17 cellular contexts compared by ENCODE assay signal in genomic region chr11:130476200-130476921, GRCh38. TPM values are rescaled to one million over a fixed set of nuclear protein-coding genes. Genes with fewer than 3 reads are reported as not detected.
DNase-seq lines count a peak whose midpoint lies in the region; ATAC-seq lines count a peak whose summit lies in the region.
"Had no signal": no experiment of that assay in that cellular context is flagged by ENCODE, and none has a peak within 500 bp of the region (broad histone marks: within the 10 kb centered on the region; RNA-seq: fewer than 3 reads in every experiment).

No MANE protein-coding gene starts in this region.

- H3K4me2 ChIP-seq in trophoblast cell (ENCODE audit: low read length): no peak overlapping the region

- no peak overlapping the region for H2AFZ ChIP-seq in trophoblast cell (ENCODE audit: insufficient read depth, low read length, poor library complexity)

- in situ Hi-C loops in Caki2 (cut with HindIII; ENCODE audit: low pct_unique_long_range_greater_than_20kb, low sequenced_read_pairs): no loop called here

- no peak overlapping the region for H3K4me3 Mint-ChIP-seq in activated T-cell treated with anti-CD3 and anti-CD28 coated beads, Interleukin-2, amount 50 U/mL, for 24 hours

- H2BK12ac ChIP-seq in trophoblast cell (ENCODE audit: low read length): no peak overlapping the region

- no peak overlapping the region for H2AK5ac ChIP-seq in trophoblast cell (ENCODE audit: low read length)

- H3K9ac ChIP-seq in adipocyte (ENCODE audit: low read length): peak overlapping the region; percentile 82
- H3K9ac ChIP-seq in trophoblast cell (ENCODE audit: low read length): no peak overlapping the region

- intact Hi-C loops in left ventricle myocardium superior (cut with micrococcal nuclease): loop anchor here (10.0 kb wide), 1 partner anchor 48 kb away; no protein-coding TSS in a partner anchor

- H3K27ac ChIP-seq in trophoblast cell (ENCODE audit: low read depth, low read length): no peak overlapping the region
- H3K27ac ChIP-seq: pancreas had no signal

- H4K12ac ChIP-seq in trophoblast cell (ENCODE audit: low read depth, low read length): no peak overlapping the region

- ATAC-seq in left ventricle myocardium superior: peak; percentile 74
- no peak for ATAC-seq in GM21786 (IDR thresholded peaks at IDR 0.05; ENCODE audit: unreplicated experiment)
- ATAC-seq: activated naive CD4-positive, alpha-beta T cell treated with anti-CD3 and anti-CD28 coated beads, Interleukin-2, amount 50 U/mL, for 72 hours; left lung had no signal

- no peak overlapping the region for H3K23ac ChIP-seq in trophoblast cell (ENCODE audit: low read length)

- no peak overlapping the region for H3K18ac ChIP-seq in trophoblast cell (ENCODE audit: low read length)

- DNase-seq in Caki2 (ENCODE audit: low read depth) (peak; percentile 4), adipocyte (ENCODE audit: low read depth) (no peak), left ventricle myocardium superior (peak; percentile 72), trophoblast cell (peak; percentile 47 to 73), NK-92 (lab: John Stamatoyannopoulos, UW; ENCODE audit: unreplicated experiment) (no peak), HT-29 (ENCODE audit: low spot score) (no peak)
- no peak for DNase-seq in activated T-cell treated with anti-CD3 and anti-CD28 coated beads, Interleukin-2, amount 50 U/mL, for 24 hours
- DNase-seq: dermis blood vessel endothelial cell, DMS79, left lung, NCI-H1417, NCI-H69, pancreas, SHP77 had no signal

- H3K36me3 ChIP-seq in adipocyte (ENCODE audit: control insufficient read depth, insufficient read depth, low read length, severe bottlenecking) (peaks cover 54% of the 10 kb centered on the region), trophoblast cell (ENCODE audit: control insufficient read depth in 1 of 2, insufficient read depth in 2 of 2, low read length in 2 of 2) (no peaks in the 10 kb centered on the region)
- H3K36me3 ChIP-seq: pancreas had no signal

- no peak overlapping the region for H3K27ac Mint-ChIP-seq in activated T-cell treated with anti-CD3 and anti-CD28 coated beads, Interleukin-2, amount 50 U/mL, for 24 hours
- H3K27ac Mint-ChIP-seq: activated naive CD4-positive, alpha-beta T cell treated with anti-CD3 and anti-CD28 coated beads, Interleukin-2, amount 50 U/mL, for 72 hours had no signal

- H3K27me3 ChIP-seq in adipocyte (replicated peaks; ENCODE audit: control insufficient read depth, insufficient read depth, low read length) (no peaks in the 10 kb centered on the region), trophoblast cell (ENCODE audit: insufficient read depth, low read length) (no peaks in the 10 kb centered on the region)
- H3K27me3 ChIP-seq: pancreas had no signal

- H2BK5ac ChIP-seq in trophoblast cell (ENCODE audit: low read depth, low read length, poor library complexity): no peak overlapping the region

- H3K79me2 ChIP-seq in trophoblast cell (ENCODE audit: control insufficient read depth, insufficient read depth, low read length, poor library complexity): no peaks in the 10 kb centered on the region

- no peaks in the 10 kb centered on the region for H3K9me3 Mint-ChIP-seq in activated T-cell treated with anti-CD3 and anti-CD28 coated beads, Interleukin-2, amount 50 U/mL, for 24 hours
- H3K9me3 Mint-ChIP-seq: activated naive CD4-positive, alpha-beta T cell treated with anti-CD3 and anti-CD28 coated beads, Interleukin-2, amount 50 U/mL, for 72 hours had no signal

- no peaks in the 10 kb centered on the region for H3K79me1 ChIP-seq in trophoblast cell (ENCODE audit: low read length)

- no peak overlapping the region for H4K91ac ChIP-seq in trophoblast cell (ENCODE audit: low read depth, low read length)

- H3K14ac ChIP-seq in trophoblast cell (ENCODE audit: low read length): no peak overlapping the region

- H3K4me1 ChIP-seq in adipocyte (ENCODE audit: control insufficient read depth, insufficient read depth, low read length) (peaks cover 61% of the 10 kb centered on the region), trophoblast cell (ENCODE audit: control insufficient read depth in 1 of 2, insufficient read depth in 2 of 2, low read length in 2 of 2) (peaks cover 5 to 12% of the 10 kb centered on the region in 2 experiments)
- H3K4me1 ChIP-seq: pancreas had no signal

- no peak overlapping the region for H3K4me3 ChIP-seq in adipocyte (ENCODE audit: low read length)
- no peak overlapping the region for H3K4me3 ChIP-seq in trophoblast cell (ENCODE audit: low read depth, low read length)
- H3K4me3 ChIP-seq: left lung, pancreas had no signal

- no CpG with 5 or more reads among the region's 12 CpGs for WGBS in trophoblast cell (ENCODE audit: extremely low coverage, insufficient coverage, insufficient read length)

- no peak overlapping the region for H2BK120ac ChIP-seq in trophoblast cell (ENCODE audit: insufficient read depth, low read length, poor library complexity)

- no peak overlapping the region for H4K8ac ChIP-seq in trophoblast cell (ENCODE audit: low read depth, low read length)

- H3K4ac ChIP-seq in trophoblast cell (ENCODE audit: low read depth, low read length): no peak overlapping the region

- H3K9me3 ChIP-seq in adipocyte (ENCODE audit: control insufficient read depth, low read length) (no peaks in the 10 kb centered on the region), trophoblast cell (ENCODE audit: insufficient read depth, low read depth, low read length) (peaks cover 5% of the 10 kb centered on the region)
- H3K9me3 ChIP-seq: left lung, pancreas had no signal

- H3K36me3 Mint-ChIP-seq in activated T-cell treated with anti-CD3 and anti-CD28 coated beads, Interleukin-2, amount 50 U/mL, for 24 hours (ENCODE audit: low read depth): no peaks in the 10 kb centered on the region
- H3K36me3 Mint-ChIP-seq: activated naive CD4-positive, alpha-beta T cell treated with anti-CD3 and anti-CD28 coated beads, Interleukin-2, amount 50 U/mL, for 72 hours had no signal

- no peaks in the 10 kb centered on the region for H3K27me3 Mint-ChIP-seq in activated T-cell treated with anti-CD3 and anti-CD28 coated beads, Interleukin-2, amount 50 U/mL, for 24 hours

- no peaks in the 10 kb centered on the region for H3K4me1 Mint-ChIP-seq in activated T-cell treated with anti-CD3 and anti-CD28 coated beads, Interleukin-2, amount 50 U/mL, for 24 hours (ENCODE audit: low read depth)

RNA-seq across cellular contexts. Expression of gene ADAMTS15, which starts 27.9 kb away (rescaled TPM):
- 4.6 and 7.1 TPM in 2 replicates for total RNA-seq in Caki2 (2014; rRNA removed; shearing (Covaris generic); ENCODE audit: low replicate concordance)
- 34.4 TPM for total RNA-seq in left ventricle myocardium superior
- polyA plus RNA-seq in trophoblast cell (2013): 0.15 and 0.18 TPM in 2 replicates
- total RNA-seq in HT-29 (2014; rRNA removed; shearing (Covaris generic)): not detected in 2 replicates
- total RNA-seq: activated naive CD4-positive, alpha-beta T cell treated with anti-CD3 and anti-CD28 coated beads, Interleukin-2, amount 50 U/mL, for 72 hours had no signal

RNA-seq across cellular contexts. Expression of gene ADAMTS8, which starts 48.0 kb away (rescaled TPM):
- total RNA-seq in Caki2 (2014; rRNA removed; shearing (Covaris generic); ENCODE audit: low replicate concordance): 0.12 and 0.74 TPM in 2 replicates
- total RNA-seq in left ventricle myocardium superior: 0.42 TPM
- not detected in 2 replicates for polyA plus RNA-seq in trophoblast cell (2013)
- not detected in 2 replicates for total RNA-seq in HT-29 (2014; rRNA removed; shearing (Covaris generic))
- total RNA-seq: activated naive CD4-positive, alpha-beta T cell treated with anti-CD3 and anti-CD28 coated beads, Interleukin-2, amount 50 U/mL, for 72 hours; dermis blood vessel endothelial cell; fibroblast of villous mesenchyme had no signal

Comparison
In these comparisons a context has a peak if more than half of its experiments do, and no peak if none do; other contexts are left out.
1. DNase-seq: peak in Caki2 (single experiment), left ventricle myocardium superior (single experiment) and trophoblast cell (2 of 2); none in adipocyte (single experiment), NK-92 (single experiment), HT-29 (single experiment) and activated T-cell treated with anti-CD3 and anti-CD28 coated beads, Interleukin-2, amount 50 U/mL, for 24 hours (single experiment).